Comparison of ENCODE assay signal across 26 cellular contexts in genomic region chr15:87817553-87817952, GRCh38.
DNase-seq lines count a peak whose midpoint lies in the region; TF ChIP-seq lines count a peak whose summit lies in the region.
"Had no signal": no experiment of that assay in that cellular context is flagged by ENCODE, and none has a peak within 500 bp of the region (broad histone marks: within the 10 kb centered on the region; RNA-seq: fewer than 3 reads in every experiment).

No MANE protein-coding gene starts in this region.

- no peaks in the 10 kb centered on the region for H3K36me3 Mint-ChIP-seq in type B pancreatic cell
- H3K36me3 Mint-ChIP-seq: CD8-positive, alpha-beta memory T cell; mesothelial cell of epicardium had no signal

- TF ChIP-seq CTCF in AG04450 (IDR thresholded peaks at IDR 0.05; ENCODE audit: low read depth, low read length) (peak; percentile 24), astrocyte of the spinal cord (IDR thresholded peaks at IDR 0.05; ENCODE audit: low read depth, low read length) (peak; percentile 18), kidney epithelial cell (IDR thresholded peaks at IDR 0.05; ENCODE audit: insufficient read depth, low read length, poor library complexity, severe bottlenecking) (peak; percentile 4), colonic mucosa (IDR thresholded peaks at IDR 0.05) (no peak), type B pancreatic cell (conservative IDR thresholded peaks at IDR 0.05) (no peak)

- intact Hi-C loops in colonic mucosa (cut with DNase I): no loop called here

- peak overlapping the region; percentile 65 for H3K27ac ChIP-seq in AG04450 (ENCODE audit: low read depth, low read length)
- no peak overlapping the region for H3K27ac ChIP-seq in colonic mucosa
- H3K27ac ChIP-seq: heart right ventricle, parathyroid adenoma, right lobe of liver, upper lobe of left lung had no signal

- H3K9ac ChIP-seq in colonic mucosa (ENCODE audit: low read depth in 2 of 2, low read length in 2 of 2): no peak overlapping the region
- H3K9ac ChIP-seq: parathyroid adenoma had no signal

- in situ Hi-C loops in astrocyte of the spinal cord (cut with HindIII; ENCODE audit: low sequenced_read_pairs): no loop called here

- H3K4me1 ChIP-seq in colonic mucosa: no peaks in the 10 kb centered on the region
- H3K4me1 ChIP-seq: heart right ventricle, parathyroid adenoma, right lobe of liver, upper lobe of left lung had no signal

- H3K9me3 ChIP-seq in AG04450 (ENCODE audit: control insufficient read depth, insufficient read depth, low read length) (no peaks in the 10 kb centered on the region), colonic mucosa (no peaks in the 10 kb centered on the region)
- H3K9me3 ChIP-seq: heart right ventricle, right lobe of liver, upper lobe of left lung had no signal

- peaks cover 6% of the 10 kb centered on the region for H3K9me3 Mint-ChIP-seq in type B pancreatic cell
- H3K9me3 Mint-ChIP-seq: mesothelial cell of epicardium, nephron progenitor cell had no signal

- POLR2A ChIA-PET in AG04450 (lab: Yijun Ruan, JAX): interaction anchor here (1.2 kb wide), 4 partner anchors 41 to 448 kb away, joined by 3 to 6 read pairs (median 4); no protein-coding TSS in a partner anchor

- no peak overlapping the region for H3K27ac Mint-ChIP-seq in type B pancreatic cell
- H3K27ac Mint-ChIP-seq: activated T-cell treated with anti-CD3 and anti-CD28 coated beads, Interleukin-2, amount 50 U/mL, for 72 hours; CD8-positive, alpha-beta memory T cell; effector memory CD8-positive, alpha-beta T cell; mesothelial cell of epicardium; nephron progenitor cell had no signal

- H3K4me3 ChIP-seq in AG04450 (ENCODE audit: low read depth, low read length): no peak overlapping the region
- H3K4me3 ChIP-seq in astrocyte of the spinal cord (ENCODE audit: low read depth, low read length): no peak overlapping the region
- H3K4me3 ChIP-seq in kidney epithelial cell (ENCODE audit: low read depth, low read length): no peak overlapping the region
- H3K4me3 ChIP-seq in colonic mucosa: no peak overlapping the region
- H3K4me3 ChIP-seq: heart right ventricle, right lobe of liver, upper lobe of left lung had no signal

- H3K4me3 Mint-ChIP-seq in type B pancreatic cell: no peak overlapping the region
- H3K4me3 Mint-ChIP-seq: activated T-cell treated with anti-CD3 and anti-CD28 coated beads, Interleukin-2, amount 50 U/mL, for 72 hours; CD8-positive, alpha-beta memory T cell; effector memory CD8-positive, alpha-beta T cell; mesothelial cell of epicardium; nephron progenitor cell had no signal

- DNase-seq in AG04450 (ENCODE audit: low read depth, low spot score) (no peak), M059J (ENCODE audit: low read depth) (peak; percentile 64), astrocyte of the spinal cord (ENCODE audit: low read depth, low spot score) (peak; percentile 10), kidney epithelial cell (ENCODE audit: low read depth) (no peak), NCI-H524 treated with DMSO at 0.1 percent for 48 hours (lab: John Stamatoyannopoulos, UW) (no peak), colonic mucosa (no peak), type B pancreatic cell (ENCODE audit: extremely low spot score, unreplicated experiment) (no peak)
- DNase-seq in stimulated activated CD4-positive, alpha-beta T cell treated with anti-CD3 and anti-CD28 coated beads, Interleukin-2, amount 100 ng/mL, for 24 hours: no peak
- DNase-seq: activated naive CD4-positive, alpha-beta T cell treated with anti-CD3 and anti-CD28 coated beads, Interleukin-2, amount 50 U/mL, for 16 hours; activated T-cell treated with anti-CD3 and anti-CD28 coated beads, Interleukin-2, amount 50 U/mL, for 72 hours; anterior cingulate cortex; CD8-positive, alpha-beta memory T cell; cerebellar nuclear complex; DMS53; effector memory CD8-positive, alpha-beta T cell; heart right ventricle; NCI-H1048; NCI-H1930; NCI-H2227 treated with DMSO at 0.1 percent for 48 hours; NCI-H774; nephron progenitor cell; right lobe of liver; stimulated activated CD4-positive, alpha-beta T cell treated with anti-CD3 and anti-CD28 coated beads, Interleukin-15, amount 100 ng/mL, for 24 hours; upper lobe of left lung had no signal

- H3K27me3 Mint-ChIP-seq in type B pancreatic cell: peaks cover 43% of the 10 kb centered on the region

- H3K27me3 ChIP-seq in AG04450 (ENCODE audit: control insufficient read depth, insufficient read depth, low read length) (no peaks in the 10 kb centered on the region), kidney epithelial cell (ENCODE audit: control insufficient read depth, insufficient read depth, low read length) (no peaks in the 10 kb centered on the region), colonic mucosa (no peaks in the 10 kb centered on the region)
- H3K27me3 ChIP-seq: heart right ventricle, right lobe of liver, upper lobe of left lung had no signal

- H3K36me3 ChIP-seq in kidney epithelial cell (ENCODE audit: control insufficient read depth, insufficient read depth, low read length): no peaks in the 10 kb centered on the region
- H3K36me3 ChIP-seq in colonic mucosa: no peaks in the 10 kb centered on the region
- H3K36me3 ChIP-seq: heart right ventricle, right lobe of liver, upper lobe of left lung had no signal

- CTCF ChIA-PET in AG04450 (lab: Charles Lee): interaction anchor here (1.4 kb wide), 1 partner anchor 144 kb away, joined by 3 read pairs; no protein-coding TSS in a partner anchor

- H3K4me1 Mint-ChIP-seq in type B pancreatic cell (ENCODE audit: unreplicated experiment): no peaks in the 10 kb centered on the region
- H3K4me1 Mint-ChIP-seq: CD8-positive, alpha-beta memory T cell; mesothelial cell of epicardium; nephron progenitor cell had no signal

Comparison
In these comparisons a context has a peak if more than half of its experiments do, and no peak if none do; other contexts are left out.
1. DNase-seq: peak in M059J (single experiment) and astrocyte of the spinal cord (single experiment); none in AG04450 (single experiment), kidney epithelial cell (single experiment), stimulated activated CD4-positive, alpha-beta T cell treated with anti-CD3 and anti-CD28 coated beads, Interleukin-2, amount 100 ng/mL, for 24 hours (0 of 2), NCI-H524 treated with DMSO at 0.1 percent for 48 hours (single experiment), colonic mucosa (single experiment) and type B pancreatic cell (single experiment).
2. CTCF ChIP-seq: peak in AG04450 (single experiment), astrocyte of the spinal cord (single experiment) and kidney epithelial cell (single experiment); none in colonic mucosa (single experiment) and type B pancreatic cell (single experiment).